Comparison of ENCODE assay signal across 15 cellular contexts in the genomic region with DNA sequence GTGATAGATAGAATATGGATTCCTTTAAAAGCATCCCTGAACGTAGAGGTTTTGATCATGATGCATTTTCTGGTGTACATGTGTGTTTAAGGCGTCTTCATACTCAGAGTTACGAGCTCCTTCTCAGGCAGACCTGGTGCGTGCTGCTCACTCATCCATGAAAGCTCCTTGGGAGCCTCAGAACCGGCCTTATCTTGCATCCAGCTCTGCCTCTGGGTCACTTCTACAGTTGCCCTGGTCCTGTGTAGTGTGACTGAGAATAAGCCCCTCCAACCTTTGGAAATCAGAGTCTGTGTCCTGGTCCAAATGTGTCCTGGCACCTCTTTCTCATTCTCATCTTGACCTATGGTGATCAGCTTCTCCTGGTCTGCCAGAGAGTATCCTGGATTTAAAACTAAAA. TPM values are rescaled to one million over a fixed set of nuclear protein-coding genes. Genes with fewer than 3 reads are reported as not detected.
A peak's percentile ranks its signal among the peaks of the same experiment; 100 is the strongest.
DNase-seq lines count a peak whose midpoint lies in the region; ATAC-seq and TF ChIP-seq lines count a peak whose summit lies in the region.
"Had no signal": no experiment of that assay in that cellular context is flagged by ENCODE, and none has a peak within 500 bp of the region (broad histone marks: within the 10 kb centered on the region; RNA-seq: fewer than 3 reads in every experiment).

No MANE protein-coding gene starts in this region.

- H2AFZ ChIP-seq in SK-N-SH (ENCODE audit: low read depth): no peak overlapping the region
- H2AFZ ChIP-seq: GM23248 had no signal

- no peaks in the 10 kb centered on the region for H3K9me3 ChIP-seq in SK-N-SH
- no peaks in the 10 kb centered on the region for H3K9me3 ChIP-seq in effector memory CD4-positive, alpha-beta T cell (ENCODE audit: control insufficient read depth, low read length)
- H3K9me3 ChIP-seq: A549, Caco-2 had no signal

- intact Hi-C loops in dendritic cell treated with granulocyte-macrophage colony-stimulating factor and Interleukin-4, amounts not matched to agents 40 ng/mL and 50 ng/mL, for 4 days (cut with micrococcal nuclease): no loop called here
- intact Hi-C loops in head of caudate nucleus (cut with DNase I): no loop called here

- DNase-seq in SK-N-SH (no peak), nephron progenitor cell (no peak), head of caudate nucleus (no peak)
- no peak for DNase-seq in effector memory CD4-positive, alpha-beta T cell
- no peak for DNase-seq in activated CD8-positive, alpha-beta memory T cell treated with anti-CD3 and anti-CD28 coated beads, Interleukin-2, amount 50 U/mL, for 4 hours
- DNase-seq: AML-193; Caco-2; CD4-positive, alpha-beta T cell; GM23248; HCEC 1CT had no signal

- WGBS in SK-N-SH (ENCODE audit: low lambda C conversion rate): 90% methylated on average over 5 of the region's 5 CpGs

- H3K4me1 ChIP-seq in SK-N-SH (ENCODE audit: control insufficient read depth in 1 of 2, insufficient read depth in 2 of 2, low read depth in 1 of 2, low read length in 1 of 2): peaks cover 4 to 22% of the 10 kb centered on the region in 2 experiments; a peak in 3 of 4 replicates
- no peaks in the 10 kb centered on the region for H3K4me1 ChIP-seq in effector memory CD4-positive, alpha-beta T cell (ENCODE audit: control insufficient read depth, insufficient read depth, low read length, poor library complexity, severe bottlenecking)

- no peak overlapping the region for H3K9ac ChIP-seq in SK-N-SH
- H3K9ac ChIP-seq: GM23248 had no signal

- no peaks in the 10 kb centered on the region for H3K36me3 ChIP-seq in SK-N-SH (replicated peaks in 1 of 2; ENCODE audit: control insufficient read depth in 1 of 2, insufficient read depth in 2 of 2, low read length in 1 of 2)
- no peaks in the 10 kb centered on the region for H3K36me3 ChIP-seq in effector memory CD4-positive, alpha-beta T cell (ENCODE audit: control insufficient read depth, insufficient read depth, low read length)

- no peak overlapping the region for H3K4me3 ChIP-seq in SK-N-SH (ENCODE audit: low read depth in 2 of 2, low read length in 1 of 2)
- no peak overlapping the region for H3K4me3 ChIP-seq in effector memory CD4-positive, alpha-beta T cell (ENCODE audit: insufficient read depth, low read depth, low read length, poor library complexity, severe bottlenecking)
- H3K4me3 ChIP-seq: A549, GM23248 had no signal

- no peak overlapping the region for H3K4me3 Mint-ChIP-seq in dendritic cell treated with granulocyte-macrophage colony-stimulating factor and Interleukin-4, amounts not matched to agents 40 ng/mL and 50 ng/mL, for 4 days
- no peak overlapping the region for H3K4me3 Mint-ChIP-seq in nephron progenitor cell
- H3K4me3 Mint-ChIP-seq: CD4-positive, alpha-beta T cell had no signal

- H3K9me3 Mint-ChIP-seq in dendritic cell treated with granulocyte-macrophage colony-stimulating factor and Interleukin-4, amounts not matched to agents 40 ng/mL and 50 ng/mL, for 4 days: no peaks in the 10 kb centered on the region
- no peaks in the 10 kb centered on the region for H3K9me3 Mint-ChIP-seq in nephron progenitor cell
- H3K9me3 Mint-ChIP-seq: CD4-positive, alpha-beta T cell had no signal

- H4K20me1 ChIP-seq in SK-N-SH (ENCODE audit: insufficient read depth): no peaks in the 10 kb centered on the region

- no peaks in the 10 kb centered on the region for H3K9me2 ChIP-seq in SK-N-SH

- TF ChIP-seq CTCF in SK-N-SH (IDR thresholded peaks at IDR 0.05) (no peak), nephron progenitor cell (IDR thresholded peaks at IDR 0.05) (no peak)

- H3K27ac ChIP-seq in SK-N-SH (ENCODE audit: low read depth in 2 of 2, low read length in 1 of 2): no peak overlapping the region
- no peak overlapping the region for H3K27ac ChIP-seq in effector memory CD4-positive, alpha-beta T cell (ENCODE audit: insufficient read depth, low read length, poor library complexity, severe bottlenecking)
- H3K27ac ChIP-seq: 22Rv1, C4-2B, GM23248 had no signal

- H3K4me2 ChIP-seq in SK-N-SH: 0 out of 2 replicates have a peak overlapping the region, but pooled peaks have one; percentile 4
- H3K4me2 ChIP-seq: A549 had no signal

- no peaks in the 10 kb centered on the region for H3K36me3 Mint-ChIP-seq in dendritic cell treated with granulocyte-macrophage colony-stimulating factor and Interleukin-4, amounts not matched to agents 40 ng/mL and 50 ng/mL, for 4 days (ENCODE audit: low read depth)
- H3K36me3 Mint-ChIP-seq in nephron progenitor cell (ENCODE audit: low read depth): peaks cover 12% of the 10 kb centered on the region

- no peaks in the 10 kb centered on the region for H3K27me3 ChIP-seq in SK-N-SH (ENCODE audit: insufficient read depth)
- no peaks in the 10 kb centered on the region for H3K27me3 ChIP-seq in effector memory CD4-positive, alpha-beta T cell (replicated peaks; ENCODE audit: control insufficient read depth, insufficient read depth, low read length, poor library complexity, severe bottlenecking)

- no peaks in the 10 kb centered on the region for H3K27me3 Mint-ChIP-seq in dendritic cell treated with granulocyte-macrophage colony-stimulating factor and Interleukin-4, amounts not matched to agents 40 ng/mL and 50 ng/mL, for 4 days
- H3K27me3 Mint-ChIP-seq in nephron progenitor cell (ENCODE audit: low read depth, poor library complexity): no peaks in the 10 kb centered on the region
- H3K27me3 Mint-ChIP-seq: CD4-positive, alpha-beta T cell had no signal

- peak overlapping the region; percentile 35 for H3K27ac Mint-ChIP-seq in dendritic cell treated with granulocyte-macrophage colony-stimulating factor and Interleukin-4, amounts not matched to agents 40 ng/mL and 50 ng/mL, for 4 days
- peak overlapping the region; percentile 57 for H3K27ac Mint-ChIP-seq in nephron progenitor cell
- H3K27ac Mint-ChIP-seq: CD4-positive, alpha-beta T cell had no signal

- POLR2A ChIA-PET in SK-N-SH (lab: Yijun Ruan, JAX): no interaction called here

- no peak for TF ChIP-seq RAD21 in SK-N-SH (IDR thresholded peaks at IDR 0.05; ENCODE audit: low read length)

- peaks cover 26% of the 10 kb centered on the region for H3K4me1 Mint-ChIP-seq in dendritic cell treated with granulocyte-macrophage colony-stimulating factor and Interleukin-4, amounts not matched to agents 40 ng/mL and 50 ng/mL, for 4 days (ENCODE audit: low read depth)
- H3K4me1 Mint-ChIP-seq in nephron progenitor cell: peaks cover 12% of the 10 kb centered on the region

- CTCF ChIA-PET in SK-N-SH (lab: Yijun Ruan, JAX): interaction anchor here (0.6 kb wide), 1 partner anchor 22 kb away, joined by 3 read pairs; no protein-coding TSS in a partner anchor

- H3F3A ChIP-seq in SK-N-SH (replicated peaks; ENCODE audit: insufficient read depth): peaks cover 18% of the 10 kb centered on the region

- no peaks in the 10 kb centered on the region for H3K79me2 ChIP-seq in SK-N-SH (ENCODE audit: insufficient read depth)

- TF ChIP-seq EP300 in SK-N-SH (IDR thresholded peaks at IDR 0.05; ENCODE audit: borderline replicate concordance in 1 of 2, low read depth in 1 of 2, low read length in 1 of 2): no peak

- no peak for ATAC-seq in SK-N-SH treated with all-trans-retinoic acid at 6 μM for 48 hours
- ATAC-seq: A549 had no signal

TF ChIP-seq in SK-N-SH, 30 proteins besides CTCF, POLR2A, EP300 and RAD21 (continues in another document):
- TF ChIP-seq, protein P1, sequence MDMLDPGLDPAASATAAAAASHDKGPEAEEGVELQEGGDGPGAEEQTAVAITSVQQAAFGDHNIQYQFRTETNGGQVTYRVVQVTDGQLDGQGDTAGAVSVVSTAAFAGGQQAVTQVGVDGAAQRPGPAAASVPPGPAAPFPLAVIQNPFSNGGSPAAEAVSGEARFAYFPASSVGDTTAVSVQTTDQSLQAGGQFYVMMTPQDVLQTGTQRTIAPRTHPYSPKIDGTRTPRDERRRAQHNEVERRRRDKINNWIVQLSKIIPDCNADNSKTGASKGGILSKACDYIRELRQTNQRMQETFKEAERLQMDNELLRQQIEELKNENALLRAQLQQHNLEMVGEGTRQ (IDR thresholded peaks at IDR 0.05; ENCODE audit: borderline replicate concordance, low read depth, low read length): no peak
- TF ChIP-seq TAF1 (IDR thresholded peaks at IDR 0.05; ENCODE audit: borderline replicate concordance, low read depth, low read length): no peak

TF ChIP-seq in SK-N-SH treated with all-trans-retinoic acid at 6 μM for 48 hours, 23 proteins besides CTCF, POLR2A, EP300 and RAD21 (continues in another document):
- TF ChIP-seq, protein P2, sequence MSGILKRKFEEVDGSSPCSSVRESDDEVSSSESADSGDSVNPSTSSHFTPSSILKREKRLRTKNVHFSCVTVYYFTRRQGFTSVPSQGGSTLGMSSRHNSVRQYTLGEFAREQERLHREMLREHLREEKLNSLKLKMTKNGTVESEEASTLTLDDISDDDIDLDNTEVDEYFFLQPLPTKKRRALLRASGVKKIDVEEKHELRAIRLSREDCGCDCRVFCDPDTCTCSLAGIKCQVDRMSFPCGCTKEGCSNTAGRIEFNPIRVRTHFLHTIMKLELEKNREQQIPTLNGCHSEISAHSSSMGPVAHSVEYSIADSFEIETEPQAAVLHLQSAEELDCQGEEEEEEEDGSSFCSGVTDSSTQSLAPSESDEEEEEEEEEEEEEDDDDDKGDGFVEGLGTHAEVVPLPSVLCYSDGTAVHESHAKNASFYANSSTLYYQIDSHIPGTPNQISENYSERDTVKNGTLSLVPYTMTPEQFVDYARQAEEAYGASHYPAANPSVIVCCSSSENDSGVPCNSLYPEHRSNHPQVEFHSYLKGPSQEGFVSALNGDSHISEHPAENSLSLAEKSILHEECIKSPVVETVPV (CRISPR knock-in tag; IDR thresholded peaks at IDR 0.05): no peak
- TF ChIP-seq TCF4 (CRISPR knock-in tag; IDR thresholded peaks at IDR 0.05; ENCODE audit: borderline replicate concordance) (no peak), TOX (CRISPR knock-in tag; IDR thresholded peaks at IDR 0.05; ENCODE audit: borderline replicate concordance) (no peak), ZC3H10 (CRISPR knock-in tag; IDR thresholded peaks at IDR 0.05) (no peak), ZNF70 (CRISPR knock-in tag; IDR thresholded peaks at IDR 0.05) (no peak)

RNA-seq across cellular contexts. Expression of a gene that starts 17.3 kb away (rescaled TPM):
- 0.11 and 0.15 TPM in 2 replicates for polyA plus RNA-seq in SK-N-SH (2012; rRNA removed)
- 0.14 and 0.48 TPM in 2 replicates for polyA plus RNA-seq in SK-N-SH (2012; cell fraction: cytosol; rRNA removed)
- polyA plus RNA-seq in SK-N-SH (2012; cell fraction: nucleus; rRNA removed): 0.05 and 0.10 TPM in 2 replicates

RNA-seq across cellular contexts. Expression of a gene that starts 52.3 kb away (rescaled TPM):
- polyA plus RNA-seq in SK-N-SH (2012; rRNA removed): 44.9 and 70.4 TPM in 2 replicates
- 62.0 and 65.7 TPM in 2 replicates for polyA plus RNA-seq in SK-N-SH (2012; cell fraction: cytosol; rRNA removed)
- 21.3 and 43.6 TPM in 2 replicates for polyA plus RNA-seq in SK-N-SH (2012; cell fraction: nucleus; rRNA removed)
